Comparison of ENCODE assay signal across 8 cellular contexts in genomic region chr19:7904074-7905020, GRCh38. TPM values are rescaled to one million over a fixed set of nuclear protein-coding genes. Genes with fewer than 3 reads are reported as not detected.
A peak's percentile ranks its signal among the peaks of the same experiment; 100 is the strongest.
DNase-seq lines count a peak whose midpoint lies in the region; ATAC-seq and TF ChIP-seq lines count a peak whose summit lies in the region.

No MANE protein-coding gene starts in this region.

- DNase-seq in activated CD8-positive, alpha-beta memory T cell treated with anti-CD3 and anti-CD28 coated beads for 4 hours (ENCODE audit: low read depth in 2 of 2): peak; percentile 39 to 41
- DNase-seq in activated CD8-positive, alpha-beta memory T cell treated with anti-CD3 and anti-CD28 coated beads for 24 hours: no peak
- peak; percentile 29 for DNase-seq in MCF 10A (ENCODE audit: unreplicated experiment)
- DNase-seq in left kidney (ENCODE audit: low read depth, low spot score): peak; percentile 58
- DNase-seq in stimulated activated naive B cell treated with anti-CD40 and anti-IgM and Interleukin-4, amounts not matched to agents 10 μg/mL and 1 μg/mL and 100 μg/mL, for 72 hours: peak; percentile 61
- no peak for DNase-seq in KG1 (lab: John Stamatoyannopoulos, UW)

- peak; percentile 22 for ATAC-seq in HG02623 (IDR thresholded peaks at IDR 0.05; ENCODE audit: unreplicated experiment)
- ATAC-seq in stimulated activated naive B cell treated with anti-CD40 and anti-IgM and Interleukin-4, amounts not matched to agents 10 μg/mL and 1 μg/mL and 100 μg/mL, for 72 hours (replicated peaks): peak; percentile 55 to 57

- H3K27ac Mint-ChIP-seq in MCF 10A (ENCODE audit: low read depth, unreplicated experiment): peak overlapping the region; percentile 98
- peak overlapping the region; percentile 94 for H3K27ac Mint-ChIP-seq in stimulated activated naive B cell treated with anti-CD40 and anti-IgM and Interleukin-4, amounts not matched to agents 10 μg/mL and 1 μg/mL and 100 μg/mL, for 72 hours

- H3K4me3 Mint-ChIP-seq in MCF 10A (ENCODE audit: unreplicated experiment): peak overlapping the region; percentile 97
- H3K4me3 Mint-ChIP-seq in stimulated activated naive B cell treated with anti-CD40 and anti-IgM and Interleukin-4, amounts not matched to agents 10 μg/mL and 1 μg/mL and 100 μg/mL, for 72 hours: peak overlapping the region; percentile 93 to 96

- POLR2A ChIA-PET in MCF 10A (lab: Yijun Ruan, JAX): interaction anchor here (0.9 to 8.7 kb wide), 20 partner anchors 7 to 285 kb away, joined by 3 to 91 read pairs (median 4); partner anchors contain the start of genes EVI5L, LRRC8E, SNAPC2 and TGFBR3L

- peaks cover 32% of the 10 kb centered on the region for H3K4me1 Mint-ChIP-seq in MCF 10A (ENCODE audit: insufficient read depth, unreplicated experiment)
- peaks cover 31 to 52% of the 10 kb centered on the region in 2 donors for H3K4me1 Mint-ChIP-seq in stimulated activated naive B cell treated with anti-CD40 and anti-IgM and Interleukin-4, amounts not matched to agents 10 μg/mL and 1 μg/mL and 100 μg/mL, for 72 hours

- BruUV-seq in MCF 10A (replicated peaks; lab: Mats Ljungman, UMichigan): no TSS peak

- CTCF ChIA-PET in MCF 10A (lab: Yijun Ruan, JAX): interaction anchor here (0.7 to 1.2 kb wide), 9 partner anchors 11 to 97 kb away, joined by 3 to 12 read pairs (median 4); no protein-coding TSS in a partner anchor

- peaks cover 28% of the 10 kb centered on the region for H3K36me3 Mint-ChIP-seq in MCF 10A (ENCODE audit: insufficient read depth, unreplicated experiment)
- peaks cover 16 to 34% of the 10 kb centered on the region in 2 donors for H3K36me3 Mint-ChIP-seq in stimulated activated naive B cell treated with anti-CD40 and anti-IgM and Interleukin-4, amounts not matched to agents 10 μg/mL and 1 μg/mL and 100 μg/mL, for 72 hours

- no peaks in the 10 kb centered on the region for H3K27me3 Mint-ChIP-seq in MCF 10A (ENCODE audit: insufficient read depth, unreplicated experiment)
- no peaks in the 10 kb centered on the region for H3K27me3 Mint-ChIP-seq in stimulated activated naive B cell treated with anti-CD40 and anti-IgM and Interleukin-4, amounts not matched to agents 10 μg/mL and 1 μg/mL and 100 μg/mL, for 72 hours

- intact Hi-C loops in MCF 10A (cut with micrococcal nuclease): loop anchor here (5.0 kb wide), 1 partner anchor 52 kb away; no protein-coding TSS in a partner anchor

- TF ChIP-seq CTCF in MCF 10A (IDR thresholded peaks at IDR 0.05; ENCODE audit: unreplicated experiment): no peak

- H3K9me3 Mint-ChIP-seq in MCF 10A (ENCODE audit: unreplicated experiment): no peaks in the 10 kb centered on the region
- H3K9me3 Mint-ChIP-seq in stimulated activated naive B cell treated with anti-CD40 and anti-IgM and Interleukin-4, amounts not matched to agents 10 μg/mL and 1 μg/mL and 100 μg/mL, for 72 hours: no peaks in the 10 kb centered on the region

TF ChIP-seq in PFSK-1, 5 proteins besides CTCF, POLR2A, EP300 and RAD21:
- TF ChIP-seq TAF1 (IDR thresholded peaks at IDR 0.05; ENCODE audit: borderline replicate concordance, insufficient read depth, low read length) (no peak), FOXP2 (optimal IDR thresholded peaks at IDR 0.05; ENCODE audit: borderline replicate concordance, extremely low read depth, extremely low read length, insufficient read depth) (no peak), POLR2AphosphoS5 (IDR thresholded peaks at IDR 0.05; ENCODE audit: low read depth, low read length) (0 out of 2 replicates have a peak, but pooled peaks have one; percentile 3), REST (IDR thresholded peaks at IDR 0.05; ENCODE audit: insufficient read depth in 1 of 2, low read depth in 2 of 2, low read length in 2 of 2) (no peak), SIN3A (IDR thresholded peaks at IDR 0.05; ENCODE audit: borderline replicate concordance, insufficient read depth, low read length) (no peak; the same call in 1 of the 2 replicates)

RNA-seq across cellular contexts. Expression of gene MAP2K7, which starts 0.7 kb away (rescaled TPM):
- polyA plus RNA-seq in PFSK-1 (2012; ENCODE audit: insufficient read length, low read depth): 98.9 TPM
- total RNA-seq in MCF 10A (2022): 30.5 and 36.3 TPM in 2 replicates

RNA-seq across cellular contexts. Expression of gene TGFBR3L, which starts 10.3 kb away (rescaled TPM):
- polyA plus RNA-seq in PFSK-1 (2012; ENCODE audit: insufficient read length, low read depth): 3.0 TPM
- total RNA-seq in MCF 10A (2022): 3.3 and 4.5 TPM in 2 replicates

RNA-seq across cellular contexts. Expression of gene SNAPC2, which starts 15.8 kb away (rescaled TPM):
- 188 TPM for polyA plus RNA-seq in PFSK-1 (2012; ENCODE audit: insufficient read length, low read depth)
- total RNA-seq in MCF 10A (2022): 24.1 and 27.1 TPM in 2 replicates

RNA-seq across cellular contexts. Expression of gene LRRC8E, which starts 16.0 kb away (rescaled TPM):
- polyA plus RNA-seq in PFSK-1 (2012; ENCODE audit: insufficient read length, low read depth): 3.8 TPM
- total RNA-seq in MCF 10A (2022): 10.3 and 11.8 TPM in 2 replicates

RNA-seq across cellular contexts. Expression of gene CTXN1, which starts 21.6 kb away (rescaled TPM):
- 104 TPM for polyA plus RNA-seq in PFSK-1 (2012; ENCODE audit: insufficient read length, low read depth)
- 4.0 and 5.2 TPM in 2 replicates for total RNA-seq in MCF 10A (2022)

Comparison
In these comparisons a context has a peak if more than half of its experiments do, and no peak if none do; other contexts are left out.
1. DNase-seq: peak in activated CD8-positive, alpha-beta memory T cell treated with anti-CD3 and anti-CD28 coated beads for 4 hours (2 of 2), MCF 10A (single experiment), left kidney (single experiment) and stimulated activated naive B cell treated with anti-CD40 and anti-IgM and Interleukin-4, amounts not matched to agents 10 μg/mL and 1 μg/mL and 100 μg/mL, for 72 hours (single experiment); none in activated CD8-positive, alpha-beta memory T cell treated with anti-CD3 and anti-CD28 coated beads for 24 hours (single experiment) and KG1 (single experiment).